In genomic region chr6:109382576-109383437, GRCh38 we compare ENCODE assay signal across 8 cellular contexts. TPM values are rescaled to one million over a fixed set of nuclear protein-coding genes. Genes with fewer than 3 reads are reported as not detected.
DNase-seq lines count a peak whose midpoint lies in the region; ATAC-seq and TF ChIP-seq lines count a peak whose summit lies in the region.

No MANE protein-coding gene starts in this region.

- H3K4me1 ChIP-seq in PC-3 (ENCODE audit: insufficient read depth, low read length) (peaks cover 28% of the 10 kb centered on the region), mucosa of stomach (ENCODE audit: control insufficient read depth, insufficient read depth, low read length) (peaks cover 30% of the 10 kb centered on the region)

- intact Hi-C loops in PC-3 (cut with micrococcal nuclease): loop anchor here (1.0 to 5.0 kb wide), 5 partner anchors 46 to 288 kb away; partner anchors contain the start of genes CEP57L1 and SESN1

- no peaks in the 10 kb centered on the region for H3F3A ChIP-seq in PC-3 (ENCODE audit: low read length, unreplicated experiment)

- BruUV-seq in PC-3 (replicated peaks; lab: Mats Ljungman, UMichigan): TSS peak; percentile 71

- TF ChIP-seq CTCF in PC-3 (conservative IDR thresholded peaks at IDR 0.05; ENCODE audit: low read depth, low read length): peak; percentile 69

- peak overlapping the region; percentile 73 for H2AFZ ChIP-seq in PC-3 (ENCODE audit: low read length)

- H3K27me3 ChIP-seq in PC-3 (ENCODE audit: low read length): no peaks in the 10 kb centered on the region
- no peaks in the 10 kb centered on the region for H3K27me3 ChIP-seq in mucosa of stomach (ENCODE audit: control insufficient read depth, insufficient read depth, low read length)

- DNase-seq in DMS53 treated with DMSO at 0.1 percent for 48 hours (lab: John Stamatoyannopoulos, UW; ENCODE audit: unreplicated experiment) (peak; percentile 89), KBM-7 (peak; percentile 98), PC-3 (peak; percentile 83)
- peak; percentile 86 for DNase-seq in activated T-cell treated with anti-CD3 and anti-CD28 coated beads, Interleukin-2, amount 50 U/mL, for 4 hours
- peak; percentile 77 to 81 for DNase-seq in stimulated activated CD8-positive, alpha-beta memory T cell treated with anti-CD3 and anti-CD28 coated beads, Interleukin-7, amount 100 ng/mL, for 1 hour (ENCODE audit: low read depth in 2 of 2)

- H3K27ac ChIP-seq in PC-3 (ENCODE audit: low read length): peak overlapping the region; percentile 84

- H3K4me3 ChIP-seq in PC-3 (ENCODE audit: low read length) (peak overlapping the region; percentile 95), mucosa of stomach (ENCODE audit: low read length) (peak overlapping the region; percentile 79)

- ATAC-seq in GM21723 (IDR thresholded peaks at IDR 0.05; ENCODE audit: unreplicated experiment): peak; percentile 70
- peak; percentile 68 for ATAC-seq in PC-3
- ATAC-seq in activated T-cell treated with anti-CD3 and anti-CD28 coated beads, Interleukin-2, amount 50 U/mL, for 4 hours: peak; percentile 71 to 75
- peak; percentile 90 for ATAC-seq in esophagus mucosa

- H4K20me1 ChIP-seq in PC-3 (ENCODE audit: low read length): peaks cover 33% of the 10 kb centered on the region

- H3K9ac ChIP-seq in PC-3 (ENCODE audit: low read length) (peak overlapping the region; percentile 93), mucosa of stomach (ENCODE audit: low read length) (peak overlapping the region; percentile 99)

- H3K36me3 Mint-ChIP-seq in activated T-cell treated with anti-CD3 and anti-CD28 coated beads, Interleukin-2, amount 50 U/mL, for 4 hours (ENCODE audit: insufficient read depth): peaks cover 24% of the 10 kb centered on the region

- peaks cover 8% of the 10 kb centered on the region for H3K36me3 ChIP-seq in PC-3 (ENCODE audit: low read depth, low read length)
- H3K36me3 ChIP-seq in mucosa of stomach (ENCODE audit: control insufficient read depth, insufficient read depth, low read length): no peaks in the 10 kb centered on the region

- H3K9me3 ChIP-seq in PC-3 (ENCODE audit: low read length) (no peaks in the 10 kb centered on the region), mucosa of stomach (ENCODE audit: control insufficient read depth, low read length) (no peaks in the 10 kb centered on the region)

- H3K9me3 Mint-ChIP-seq in activated T-cell treated with anti-CD3 and anti-CD28 coated beads, Interleukin-2, amount 50 U/mL, for 4 hours: no peaks in the 10 kb centered on the region

- H3K4me3 Mint-ChIP-seq in activated T-cell treated with anti-CD3 and anti-CD28 coated beads, Interleukin-2, amount 50 U/mL, for 4 hours: peak overlapping the region; percentile 94

- in situ Hi-C loops in KBM-7 (cut with MboI; ENCODE audit: low pct_unique_long_range_greater_than_20kb, low sequenced_read_pairs): loop anchor here (25.0 kb wide), 2 partner anchors 196 to 846 kb away; no protein-coding TSS in a partner anchor

- H3K4me1 Mint-ChIP-seq in activated T-cell treated with anti-CD3 and anti-CD28 coated beads, Interleukin-2, amount 50 U/mL, for 4 hours (ENCODE audit: low read depth): peaks cover 40% of the 10 kb centered on the region

- H3K9me2 ChIP-seq in PC-3 (replicated peaks; ENCODE audit: low read length): no peaks in the 10 kb centered on the region

- CTCF ChIA-PET in PC-3 (lab: Charles Lee): interaction anchor here (0.5 to 1.9 kb wide), 4 partner anchors 195 to 288 kb away, joined by 3 to 8 read pairs (median 6); partner anchors contain the start of gene SESN1

- peak overlapping the region; percentile 87 for H3K4me2 ChIP-seq in PC-3 (ENCODE audit: low read length)

- POLR2A ChIA-PET in PC-3 (lab: Charles Lee; ENCODE audit: unreplicated experiment): interaction anchor here (0.7 to 1.3 kb wide), 4 partner anchors 21 to 289 kb away, joined by 5 to 6 read pairs (median 6); no protein-coding TSS in a partner anchor

- H3K27me3 Mint-ChIP-seq in activated T-cell treated with anti-CD3 and anti-CD28 coated beads, Interleukin-2, amount 50 U/mL, for 4 hours (ENCODE audit: low read depth): no peaks in the 10 kb centered on the region

- peaks cover 44% of the 10 kb centered on the region for H3K79me2 ChIP-seq in PC-3 (ENCODE audit: low read length)

RNA-seq across cellular contexts. Expression of gene CD164, which starts 0.5 kb away (rescaled TPM):
- total RNA-seq in PC-3 (2014; rRNA removed) (89.2 and 95.6 TPM in 2 replicates), esophagus mucosa (91.3 TPM)
- total RNA-seq in activated T-cell treated with anti-CD3 and anti-CD28 coated beads, Interleukin-2, amount 50 U/mL, for 4 hours: 100 to 1,000 TPM; 236 to 295 (median 239) TPM

RNA-seq across cellular contexts. Expression of gene PPIL6, which starts 57.6 kb away (rescaled TPM):
- 0.62 and 2.1 TPM in 2 replicates for total RNA-seq in PC-3 (2014; rRNA removed)
- total RNA-seq in activated T-cell treated with anti-CD3 and anti-CD28 coated beads, Interleukin-2, amount 50 U/mL, for 4 hours: under 1 TPM; 0.13 to 0.46 (median 0.27) TPM
- 0.84 TPM for total RNA-seq in esophagus mucosa

RNA-seq across cellular contexts. Expression of gene SMPD2, which starts 57.7 kb away (rescaled TPM):
- total RNA-seq in PC-3 (2014; rRNA removed): 12.6 and 13.8 TPM in 2 replicates
- total RNA-seq in activated T-cell treated with anti-CD3 and anti-CD28 coated beads, Interleukin-2, amount 50 U/mL, for 4 hours: 10 to 100 TPM; 12.5 to 19.4 (median 15.6) TPM
- 12.3 TPM for total RNA-seq in esophagus mucosa

Comparison
In these comparisons a context has a peak if more than half of its experiments do, and no peak if none do; other contexts are left out.
1. Peak in every context shown above with its lines: DNase-seq, ATAC-seq, H3K4me3 ChIP-seq and H3K27ac ChIP-seq.